ENCODE assay signal across 18 cellular contexts in the genomic region with DNA sequence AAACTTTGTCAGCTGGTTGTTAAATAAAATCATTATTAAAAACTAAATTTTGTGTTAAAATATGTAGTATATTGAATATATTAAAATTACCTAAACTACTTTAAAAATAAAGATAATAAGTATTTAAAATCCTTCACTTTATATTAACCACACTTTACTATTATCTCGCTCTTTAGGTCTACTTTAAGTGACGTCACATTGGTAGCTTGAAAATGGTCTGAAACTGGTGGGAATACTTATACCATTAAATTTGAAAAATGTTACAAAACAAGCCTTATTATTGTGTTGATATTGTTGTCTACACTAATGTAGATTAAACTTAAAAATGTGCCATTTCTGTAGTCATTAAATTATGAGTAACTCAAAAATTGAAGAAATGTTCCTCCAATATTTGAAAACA.
A peak's percentile ranks its signal among the peaks of the same experiment; 100 is the strongest.
DNase-seq lines count a peak whose midpoint lies in the region; ATAC-seq and FAIRE-seq lines count a peak whose summit lies in the region.
"Had no signal": no experiment of that assay in that cellular context is flagged by ENCODE, and none has a peak within 500 bp of the region (broad histone marks: within the 10 kb centered on the region; RNA-seq: fewer than 3 reads in every experiment).

No MANE protein-coding gene starts in this region.

- DNase-seq in HK-2 (ENCODE audit: unreplicated experiment) (no peak), activated gamma-delta T cell treated with Interleukin-2 at 50 U/mL for 16 hours (no peak)
- DNase-seq: Caco-2; CD4-positive, CD25-positive, alpha-beta regulatory T cell; CD8-positive, alpha-beta T cell; DMS 273 treated with DMSO at 0.1 percent for 48 hours; DMS79; EL; GF-D8; GOT3; H7; HCEC 1CT had no signal

- no peak for ATAC-seq in HG02970 (IDR thresholded peaks at IDR 0.05; ENCODE audit: low FRiP score, unreplicated experiment)
- ATAC-seq: CD8-positive, alpha-beta T cell had no signal

- FAIRE-seq in G401.6 (lab: Jason Lieb, UNC), result peak; percentile 92
- peak; percentile 58 for FAIRE-seq in TTC549 (lab: Jason Lieb, UNC)
- FAIRE-seq in islet of Langerhans (lab: Jason Lieb, UNC), result peak; percentile 73
- FAIRE-seq: GM12891, GM18507 had no signal
